In genomic region chr5:132226516-132227234, GRCh38 we compare ENCODE assay signal across 8 cellular contexts. TPM values are rescaled to one million over a fixed set of nuclear protein-coding genes. Genes with fewer than 3 reads are reported as not detected.
A peak's percentile ranks its signal among the peaks of the same experiment; 100 is the strongest.
DNase-seq lines count a peak whose midpoint lies in the region; ATAC-seq and TF ChIP-seq lines count a peak whose summit lies in the region.

No MANE protein-coding gene starts in this region.

- peak overlapping the region; percentile 82; the same call in 1 of the 2 replicates for H3K27ac ChIP-seq in BLaER1
- no peak overlapping the region for H3K27ac ChIP-seq in Panc1 (ENCODE audit: low read length)
- H3K27ac ChIP-seq in esophagus squamous epithelium = peak overlapping the region; percentile 81 to 94 (median 92)
- no peak overlapping the region for H3K27ac ChIP-seq in neural cell (ENCODE audit: low read length)

- 61 to 63% methylated on average over 8 to 22 of the region's 23 CpGs for WGBS in esophagus squamous epithelium, 2 donors

- DNase-seq in Panc1 (ENCODE audit: low read depth, low spot score) = no peak
- no peak for DNase-seq in esophagus squamous epithelium (lab: John Stamatoyannopoulos, UW)
- no peak for DNase-seq in SKM-1 (lab: John Stamatoyannopoulos, UW; ENCODE audit: unreplicated experiment)
- DNase-seq in germinal center (ENCODE audit: low spot score) = no peak
- no peak for DNase-seq in NCI-H1417 treated with DMSO at 0.1 percent for 48 hours (lab: John Stamatoyannopoulos, UW)

- in situ Hi-C loops in Panc1 (cut with HindIII; ENCODE audit: low pct_unique_long_range_greater_than_20kb, low sequenced_read_pairs) = no loop called here

- peak overlapping the region; percentile 81 for H3K9ac ChIP-seq in BLaER1
- H3K9ac ChIP-seq in neural cell (ENCODE audit: low read length) = peak overlapping the region; percentile 58

- ATAC-seq in Panc1 (no peak), GM19395 (IDR thresholded peaks at IDR 0.05; ENCODE audit: unreplicated experiment) (no peak)

- BruUV-seq in Panc1 (replicated peaks; lab: Mats Ljungman, UMichigan) = no TSS peak

- no peaks in the 10 kb centered on the region for H3K79me2 ChIP-seq in neural cell (replicated peaks; ENCODE audit: insufficient read depth, low read length)

- H3K27me3 ChIP-seq in BLaER1 (peaks cover 8% of the 10 kb centered on the region; the same call in 1 of the 2 replicates), Panc1 (ENCODE audit: control insufficient read depth, insufficient read depth, low read length) (no peaks in the 10 kb centered on the region), esophagus squamous epithelium (peaks cover 0 to 10% (median 0%) of the 10 kb centered on the region in 4 donors), neural cell (ENCODE audit: insufficient read depth, low read depth, low read length) (peaks cover 10% of the 10 kb centered on the region)

- intact Hi-C loops in Panc1 (cut with micrococcal nuclease; ENCODE audit: unreplicated experiment) (no loop called here), esophagus squamous epithelium (cut with DNase I) (no loop called here)

- H3K36me3 ChIP-seq in BLaER1 (0 out of 2 replicates have a peak, but pooled peaks cover 3% of the 10 kb centered on the region), Panc1 (ENCODE audit: control insufficient read depth, insufficient read depth, low read length) (no peaks in the 10 kb centered on the region), esophagus squamous epithelium (no peaks in the 10 kb centered on the region), neural cell (ENCODE audit: insufficient read depth, low read length) (no peaks in the 10 kb centered on the region)

- no peak for TF ChIP-seq RAD21 in neural cell (conservative IDR thresholded peaks at IDR 0.05)

- H4K20me1 ChIP-seq in BLaER1 (peaks cover 9% of the 10 kb centered on the region; the same call in 1 of the 2 replicates), neural cell (ENCODE audit: insufficient read depth) (no peaks in the 10 kb centered on the region)

- TF ChIP-seq POLR2A in esophagus squamous epithelium (IDR thresholded peaks at IDR 0.05) = no peak

- no peak for TF ChIP-seq EP300 in neural cell (conservative IDR thresholded peaks at IDR 0.05; ENCODE audit: poor library complexity, severe bottlenecking)

- CTCF ChIA-PET in Panc1 (lab: Charles Lee) = interaction anchor here (1.5 kb wide), 1 partner anchor 11 kb away, joined by 4 read pairs; no protein-coding TSS in a partner anchor

- POLR2A ChIA-PET in Panc1 (lab: Charles Lee) = no interaction called here

- H3K4me2 ChIP-seq in BLaER1 (peak overlapping the region; percentile 99), neural cell (ENCODE audit: low read length) (peak overlapping the region; percentile 48)

- no peak for TF ChIP-seq CTCF in Panc1 (IDR thresholded peaks at IDR 0.05)
- no peak for TF ChIP-seq CTCF in esophagus squamous epithelium (IDR thresholded peaks at IDR 0.05)
- TF ChIP-seq CTCF in neural cell (IDR thresholded peaks at IDR 0.05; ENCODE audit: poor library complexity, severe bottlenecking) = no peak

- H2AFZ ChIP-seq in neural cell (ENCODE audit: low read depth, low read length) = no peak overlapping the region

- H3K4me1 ChIP-seq in BLaER1 (peaks cover 95% of the 10 kb centered on the region), Panc1 (ENCODE audit: control insufficient read depth, insufficient read depth, low read length) (no peaks in the 10 kb centered on the region), esophagus squamous epithelium (peaks cover 13 to 69% (median 48%) of the 10 kb centered on the region in 3 donors)

- H3K9me2 ChIP-seq in neural cell (ENCODE audit: insufficient read depth, low read length) = no peaks in the 10 kb centered on the region

- no peaks in the 10 kb centered on the region for H3F3A ChIP-seq in neural cell (ENCODE audit: insufficient read depth, low read length, poor library complexity, severe bottlenecking)

- H3K9me3 ChIP-seq in BLaER1 (no peaks in the 10 kb centered on the region), Panc1 (ENCODE audit: control insufficient read depth, insufficient read depth, low read depth, low read length) (no peaks in the 10 kb centered on the region), esophagus squamous epithelium (no peaks in the 10 kb centered on the region), neural cell (ENCODE audit: low read length) (no peaks in the 10 kb centered on the region)

- peak overlapping the region; percentile 85 for H3K4me3 ChIP-seq in BLaER1
- peak overlapping the region; percentile 57 to 60 for H3K4me3 ChIP-seq in Panc1 (ENCODE audit: low read depth in 2 of 2, low read length in 2 of 2)
- peak overlapping the region; percentile 51 to 98 (median 82) for H3K4me3 ChIP-seq in esophagus squamous epithelium
- peak overlapping the region; percentile 75 for H3K4me3 ChIP-seq in neural cell (ENCODE audit: low read length)

TF ChIP-seq in neural cell, 6 proteins besides CTCF, POLR2A, EP300 and RAD21:
- TF ChIP-seq EZH2 (IDR thresholded peaks at IDR 0.05; ENCODE audit: borderline replicate concordance, insufficient read depth, low read length, poor library complexity, severe bottlenecking) = no peak
- no peak for TF ChIP-seq MXI1 (conservative IDR thresholded peaks at IDR 0.05; ENCODE audit: poor library complexity, severe bottlenecking)
- no peak for TF ChIP-seq REST (IDR thresholded peaks at IDR 0.05; ENCODE audit: borderline replicate concordance)
- no peak for TF ChIP-seq SMC3 (conservative IDR thresholded peaks at IDR 0.05; ENCODE audit: poor library complexity)
- no peak for TF ChIP-seq TAF1 (IDR thresholded peaks at IDR 0.05; ENCODE audit: low read depth)
- no peak for TF ChIP-seq POLR2AphosphoS5 (IDR thresholded peaks at IDR 0.05)

RNA-seq across cellular contexts. Expression of gene P4HA2, which starts 1.0 kb away (rescaled TPM):
- total RNA-seq in Panc1 (2021; ENCODE audit: unreplicated experiment) = 25.1 TPM
- polyA plus RNA-seq in Panc1 (2012; ENCODE audit: insufficient read length) = 40.6 TPM
- 10 to 100 TPM; 14.7 to 22.2 (median 16.7) TPM for total RNA-seq in esophagus squamous epithelium
- 1.4 and 1.8 TPM in 2 replicates for polyA plus RNA-seq in neural cell
- polyA minus RNA-seq in neural cell = 2.2 and 2.3 TPM in 2 replicates

RNA-seq across cellular contexts. Expression of gene PDLIM4, which starts 30.8 kb away (rescaled TPM):
- total RNA-seq in Panc1 (2021; ENCODE audit: unreplicated experiment) (9.9 TPM), esophagus squamous epithelium (10 to 100 TPM; 16.5 to 79.2 (median 47.7) TPM)
- 30.6 TPM for polyA plus RNA-seq in Panc1 (2012; ENCODE audit: insufficient read length)
- not detected in 2 replicates for polyA plus RNA-seq in neural cell
- not detected in 2 replicates for polyA minus RNA-seq in neural cell

Comparison
In these comparisons a context has a peak if more than half of its experiments do, and no peak if none do; other contexts are left out.
1. H3K27ac ChIP-seq: peak in BLaER1 (single experiment) and esophagus squamous epithelium (4 of 4); none in Panc1 (single experiment) and neural cell (single experiment).
2. Peak in every context shown above with its lines, with median percentiles within 50 percentile points of each other: H3K4me3 ChIP-seq.